In the genomic region with DNA sequence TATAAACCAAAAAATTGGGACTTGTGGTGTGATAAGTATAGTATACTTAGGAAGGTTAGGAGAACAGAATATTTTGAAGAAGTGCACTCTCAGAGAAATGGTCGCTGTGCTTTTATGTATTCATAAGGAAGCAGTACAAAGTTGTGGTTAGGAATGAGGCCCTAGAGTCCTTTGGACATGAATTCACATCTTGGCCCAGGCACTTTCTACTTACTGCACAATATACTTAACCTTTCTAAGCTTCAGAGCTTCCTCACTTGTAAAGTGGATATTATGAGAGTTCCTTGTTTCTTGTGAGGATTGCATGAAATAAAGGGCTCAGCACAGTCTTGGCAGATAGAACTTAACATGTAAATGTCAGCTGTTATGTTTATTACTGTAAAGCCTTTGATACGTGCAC, we compare ENCODE assay signal across 19 cellular contexts. TPM values are rescaled to one million over a fixed set of nuclear protein-coding genes. Genes with fewer than 3 reads are reported as not detected.
DNase-seq lines count a peak whose midpoint lies in the region; TF ChIP-seq lines count a peak whose summit lies in the region.
"Had no signal": no experiment of that assay in that cellular context is flagged by ENCODE, and none has a peak within 500 bp of the region (broad histone marks: within the 10 kb centered on the region; RNA-seq: fewer than 3 reads in every experiment).

No MANE protein-coding gene starts in this region.

- H3K36me3 ChIP-seq in breast epithelium: no peaks in the 10 kb centered on the region
- no peaks in the 10 kb centered on the region for H3K36me3 ChIP-seq in mammary epithelial cell (ENCODE audit: insufficient read depth, low read length)
- H3K36me3 ChIP-seq in colonic mucosa: no peaks in the 10 kb centered on the region
- H3K36me3 ChIP-seq in osteoblast (ENCODE audit: insufficient read depth, low read length): no peaks in the 10 kb centered on the region
- no peaks in the 10 kb centered on the region for H3K36me3 ChIP-seq in uterus
- H3K36me3 ChIP-seq: BLaER1 treated with 17β-estradiol and CSF1 and Interleukin-3, amounts not matched to agents 10 nM and 100 nM; Peyer's patch had no signal

- H3K27ac ChIP-seq in breast epithelium: peak overlapping the region; percentile 10 to 11
- H3K27ac ChIP-seq in mammary epithelial cell (ENCODE audit: insufficient read depth, low read depth, low read length): no peak overlapping the region
- no peak overlapping the region for H3K27ac ChIP-seq in colonic mucosa
- no peak overlapping the region for H3K27ac ChIP-seq in osteoblast (ENCODE audit: low read depth, low read length)
- peak overlapping the region; percentile 34 to 51 for H3K27ac ChIP-seq in uterus
- H3K27ac ChIP-seq: BLaER1 treated with 17β-estradiol and CSF1 and Interleukin-3, amounts not matched to agents 10 nM and 100 nM; GM23248; Peyer's patch had no signal

- dilution Hi-C loops in mammary epithelial cell (cut with HindIII; ENCODE audit: low sequenced_read_pairs): no loop called here

- in situ Hi-C loops in mammary epithelial cell (cut with MboI; ENCODE audit: low sequenced_read_pairs in 2 of 2): no loop called here

- H3K4me1 ChIP-seq in breast epithelium: no peaks in the 10 kb centered on the region
- peaks cover 9% of the 10 kb centered on the region for H3K4me1 ChIP-seq in mammary epithelial cell (ENCODE audit: insufficient read depth, low read length)
- H3K4me1 ChIP-seq in colonic mucosa: no peaks in the 10 kb centered on the region
- H3K4me1 ChIP-seq in osteoblast (ENCODE audit: insufficient read depth, low read length): peaks cover 22% of the 10 kb centered on the region
- H3K4me1 ChIP-seq in uterus: peaks cover 0 to 14% of the 10 kb centered on the region in 2 donors

- no peaks in the 10 kb centered on the region for H3K27me3 ChIP-seq in breast epithelium
- H3K27me3 ChIP-seq in mammary epithelial cell (ENCODE audit: insufficient read depth, low read length): no peaks in the 10 kb centered on the region
- H3K27me3 ChIP-seq in colonic mucosa: no peaks in the 10 kb centered on the region
- H3K27me3 ChIP-seq in osteoblast (ENCODE audit: insufficient read depth, low read length): no peaks in the 10 kb centered on the region
- H3K27me3 ChIP-seq in uterus: no peaks in the 10 kb centered on the region
- H3K27me3 ChIP-seq: Peyer's patch had no signal

- 35% methylated on average over 2 of the region's 2 CpGs for WGBS in mammary epithelial cell (ENCODE audit: low coverage, missing lambda C conversion rate)

- H2AFZ ChIP-seq in mammary epithelial cell (ENCODE audit: low read depth, low read length) (no peak overlapping the region), osteoblast (ENCODE audit: low read length) (peak overlapping the region; percentile 12)
- H2AFZ ChIP-seq: GM23248 had no signal

- H3K9ac ChIP-seq in mammary epithelial cell (ENCODE audit: insufficient read depth, low read length) (no peak overlapping the region), colonic mucosa (ENCODE audit: low read depth in 2 of 2, low read length in 2 of 2) (peak overlapping the region in 1 of 2 donors; percentile 0)
- H3K9ac ChIP-seq: BLaER1 treated with 17β-estradiol and CSF1 and Interleukin-3, amounts not matched to agents 10 nM and 100 nM; GM23248 had no signal

- intact Hi-C loops in breast epithelium (cut with DNase I; ENCODE audit: low total_unique reads) (no loop called here), mammary epithelial cell (cut with micrococcal nuclease) (no loop called here), colonic mucosa (cut with DNase I) (loop anchor here (5.0 kb wide), 1 partner anchor 59 kb away; no protein-coding TSS in a partner anchor), uterus (cut with DNase I; ENCODE audit: low total_unique reads) (no loop called here)

- H3K4me2 ChIP-seq in mammary epithelial cell (ENCODE audit: insufficient read depth, low read depth, low read length) (no peak overlapping the region), osteoblast (ENCODE audit: insufficient read depth, low read length) (no peak overlapping the region)

- no TSS peak for BruUV-seq in mammary epithelial cell (replicated peaks; lab: Mats Ljungman, UMichigan)

- no peak for TF ChIP-seq POLR2A in breast epithelium (IDR thresholded peaks at IDR 0.05)
- no peak for TF ChIP-seq POLR2A in uterus (IDR thresholded peaks at IDR 0.05)

- H3K79me2 ChIP-seq in mammary epithelial cell (ENCODE audit: insufficient read depth, low read length) (no peaks in the 10 kb centered on the region), osteoblast (ENCODE audit: insufficient read depth, low read length) (peaks cover 22% of the 10 kb centered on the region)

- TF ChIP-seq CTCF in breast epithelium (IDR thresholded peaks at IDR 0.05) (no peak), mammary epithelial cell (conservative IDR thresholded peaks at IDR 0.05 in 1 of 2, IDR thresholded peaks at IDR 0.05 in 1 of 2; ENCODE audit: extremely low read depth in 1 of 2, insufficient read depth in 1 of 2, low read depth in 1 of 2, low read length in 2 of 2) (no peak), colonic mucosa (IDR thresholded peaks at IDR 0.05) (no peak), osteoblast (IDR thresholded peaks at IDR 0.05; ENCODE audit: extremely low read depth, low read depth, low read length) (no peak), uterus (IDR thresholded peaks at IDR 0.05) (no peak), foreskin fibroblast (IDR thresholded peaks at IDR 0.05; ENCODE audit: low read depth, low read length) (no peak), GM20000 (IDR thresholded peaks at IDR 0.05; ENCODE audit: extremely low read depth, missing control alignments) (no peak)

- H3K9me3 ChIP-seq in breast epithelium (no peaks in the 10 kb centered on the region), mammary epithelial cell (replicated peaks; ENCODE audit: insufficient read depth, low read length) (no peaks in the 10 kb centered on the region), colonic mucosa (no peaks in the 10 kb centered on the region), osteoblast (ENCODE audit: low read depth, low read length) (no peaks in the 10 kb centered on the region), uterus (no peaks in the 10 kb centered on the region)
- H3K9me3 ChIP-seq: BLaER1 treated with 17β-estradiol and CSF1 and Interleukin-3, amounts not matched to agents 10 nM and 100 nM; Peyer's patch had no signal

- H4K20me1 ChIP-seq in mammary epithelial cell (ENCODE audit: insufficient read depth, low read length) (no peaks in the 10 kb centered on the region), osteoblast (ENCODE audit: insufficient read depth, low read length) (no peaks in the 10 kb centered on the region)
- H4K20me1 ChIP-seq: BLaER1 treated with 17β-estradiol and CSF1 and Interleukin-3, amounts not matched to agents 10 nM and 100 nM had no signal

- H3K4me3 ChIP-seq in breast epithelium (no peak overlapping the region), mammary epithelial cell (replicated peaks in 1 of 3; ENCODE audit: insufficient read depth in 1 of 3, low read depth in 2 of 3, low read length in 3 of 3) (no peak overlapping the region), colonic mucosa (no peak overlapping the region), osteoblast (ENCODE audit: insufficient read depth, low read length) (no peak overlapping the region), uterus (no peak overlapping the region), foreskin fibroblast (ENCODE audit: low read depth in 1 of 2, low read length in 2 of 2) (no peak overlapping the region)
- H3K4me3 ChIP-seq: BLaER1 treated with 17β-estradiol and CSF1 and Interleukin-3, amounts not matched to agents 10 nM and 100 nM; GM23248; K562; Peyer's patch had no signal

- DNase-seq in breast epithelium (ENCODE audit: low spot score in 2 of 2) (no peak), mammary epithelial cell (no peak), colonic mucosa (peak; percentile 8), osteoblast (ENCODE audit: insufficient read length, low spot score, missing footprints) (no peak), uterus (no peak), foreskin fibroblast (no peak), GM20000 (ENCODE audit: low spot score) (no peak), C1 segment of cervical spinal cord (lab: John Stamatoyannopoulos, UW) (no peak)
- DNase-seq: 8988T, EL, GM23248, NCI-H1105, NCI-H187, NCI-H446 treated with DMSO at 0.1 percent for 48 hours, NCI-H748 treated with DMSO at 0.1 percent for 48 hours, Peyer's patch, SHP77 had no signal

- CTCF ChIA-PET in mammary epithelial cell (lab: Charles Lee; ENCODE audit: low non-redundant PET): no interaction called here

RNA-seq across cellular contexts. Expression of gene SERINC3, which starts 21.0 kb away (rescaled TPM):
- 100 to 1,000 TPM in 2 of 3 donors, 10 to 100 TPM in 1; 91.1 to 254 (median 100) TPM for total RNA-seq in breast epithelium
- 100 to 1,000 TPM; 101 to 153 TPM for total RNA-seq in mammary epithelial cell
- polyA plus RNA-seq in mammary epithelial cell: 169 TPM
- polyA minus RNA-seq in mammary epithelial cell: 194 TPM
- total RNA-seq in colonic mucosa: 100 to 1,000 TPM in 1 of 2 donors, 10 to 100 TPM in 1; 82.8 to 121 TPM
- total RNA-seq in osteoblast: 167 and 191 TPM in 2 replicates
- total RNA-seq in uterus: 100 to 1,000 TPM in 1 of 4 donors, 10 to 100 TPM in 3; 44.1 to 113 (median 58.3) TPM

RNA-seq across cellular contexts. Expression of gene PKIG, which starts 39.5 kb away (rescaled TPM):
- total RNA-seq in breast epithelium (100 to 1,000 TPM in 1 of 3 donors, 10 to 100 TPM in 2; 59.9 to 102 (median 99.1) TPM), mammary epithelial cell (10 to 100 TPM; 13.7 to 15.2 TPM), colonic mucosa (10 to 100 TPM; 24.4 to 46.1 TPM), osteoblast (94.6 and 107 TPM in 2 replicates), uterus (100 to 1,000 TPM in 3 of 4 donors, 10 to 100 TPM in 1; 67.1 to 250 (median 145) TPM)
- polyA plus RNA-seq in mammary epithelial cell: 9.7 TPM
- 10.6 TPM for polyA minus RNA-seq in mammary epithelial cell

Comparison
In these comparisons a context has a peak if more than half of its experiments do, and no peak if none do; other contexts are left out.
1. H3K27ac ChIP-seq: peak in breast epithelium (2 of 2) and uterus (2 of 2); none in mammary epithelial cell (single experiment), colonic mucosa (single experiment) and osteoblast (single experiment).